Comparison of ENCODE assay signal across 8 cellular contexts in the genomic region with DNA sequence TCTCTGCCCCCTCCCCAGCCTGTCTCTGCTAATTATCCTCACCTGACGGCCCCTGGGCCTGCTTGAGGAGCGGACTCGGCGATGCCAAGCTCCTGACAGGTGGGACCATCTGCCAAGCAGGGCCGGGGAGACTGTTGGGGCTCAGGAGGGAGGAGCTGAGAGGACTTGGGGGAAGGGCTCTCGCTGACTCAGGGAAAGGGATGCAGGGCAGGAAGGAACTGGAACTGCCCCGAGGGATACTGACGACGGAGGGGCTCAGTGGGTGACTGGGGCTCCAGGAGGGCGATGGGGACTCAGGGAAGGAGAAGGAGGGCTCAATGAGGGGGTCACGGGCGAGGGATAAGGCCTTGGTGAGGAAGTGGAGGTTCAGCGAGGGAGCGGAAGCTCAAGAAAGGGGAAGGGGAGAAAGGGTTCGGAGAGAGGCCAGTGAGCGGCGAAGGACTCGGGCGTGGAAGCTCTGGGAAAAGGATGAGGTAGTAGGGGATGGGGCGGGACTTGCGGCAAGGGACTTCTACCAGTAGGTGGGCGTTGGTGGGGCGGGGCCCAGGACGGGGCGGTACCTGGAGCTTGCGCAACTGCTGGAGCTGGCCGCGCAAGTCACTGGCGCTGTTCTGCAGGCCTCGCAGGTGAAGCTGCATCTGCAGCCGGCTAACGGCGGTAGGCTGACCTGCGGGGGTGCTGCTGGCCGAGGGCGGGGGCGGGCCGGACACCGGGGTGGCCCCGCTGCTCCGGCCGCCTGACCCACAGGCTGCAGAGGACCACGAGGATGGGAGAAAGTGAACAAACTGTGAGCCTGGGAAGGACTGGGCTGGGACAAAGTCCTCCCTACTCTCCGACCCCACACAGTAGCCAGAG. TPM values are rescaled to one million over a fixed set of nuclear protein-coding genes. Genes with fewer than 3 reads are reported as not detected.
DNase-seq lines count a peak whose midpoint lies in the region; ATAC-seq, FAIRE-seq and TF ChIP-seq lines count a peak whose summit lies in the region.

No MANE protein-coding gene starts in this region.

- H3K36me3 Mint-ChIP-seq in HFFc6 (ENCODE audit: low read depth) (no peaks in the 10 kb centered on the region), T-cell (no peaks in the 10 kb centered on the region)

- no peaks in the 10 kb centered on the region for H3K9me3 ChIP-seq in DND-41 (ENCODE audit: insufficient read depth, low read length, severe bottlenecking)
- H3K9me3 ChIP-seq in iPS DF 6.9 (ENCODE audit: control insufficient read depth, insufficient read depth, low read length) = no peaks in the 10 kb centered on the region
- H3K9me3 ChIP-seq in small intestine (ENCODE audit: control insufficient read depth, low read depth) = no peaks in the 10 kb centered on the region

- H3K4me1 ChIP-seq in DND-41 (ENCODE audit: insufficient read depth, low read length) (peaks cover 34% of the 10 kb centered on the region), iPS DF 6.9 (ENCODE audit: control insufficient read depth, insufficient read depth, low read length) (peaks cover 6% of the 10 kb centered on the region), small intestine (ENCODE audit: control insufficient read depth in 2 of 2, insufficient read depth in 1 of 2, low read depth in 1 of 2, low read length in 1 of 2) (peaks cover 2% of the 10 kb centered on the region in 2 donors)

- POLR2A ChIA-PET in T-cell (lab: Charles Lee) = interaction anchor here in 1 of 2 donors (0.6 kb wide), 1 partner anchor 289 kb away, joined by 3 read pairs; no protein-coding TSS in a partner anchor

- CTCF ChIA-PET in T-cell (lab: Charles Lee) = interaction anchor here (0.5 to 3.1 kb wide), 29 partner anchors 7 to 927 kb away, joined by 3 to 26 read pairs (median 3); no protein-coding TSS in a partner anchor

- peaks cover 26% of the 10 kb centered on the region for H3K27me3 ChIP-seq in DND-41 (ENCODE audit: insufficient read depth, low read length, poor library complexity)
- peaks cover 42% of the 10 kb centered on the region for H3K27me3 ChIP-seq in iPS DF 6.9 (ENCODE audit: control insufficient read depth, insufficient read depth, low read length)
- peaks cover 7 to 38% of the 10 kb centered on the region in 2 donors for H3K27me3 ChIP-seq in small intestine (ENCODE audit: control insufficient read depth in 2 of 2, insufficient read depth in 2 of 2, low read length in 2 of 2)

- H3K27ac ChIP-seq in DND-41 (ENCODE audit: low read length) (no peak overlapping the region), iPS DF 6.9 (ENCODE audit: low read length) (no peak overlapping the region), small intestine (ENCODE audit: low read depth in 1 of 2, low read length in 1 of 2) (peak overlapping the region in 1 of 2 donors; percentile 27)

- DNase-seq in DND-41 (peak; percentile 91), HFFc6 (peak; percentile 48), NCI-H146 (lab: John Stamatoyannopoulos, UW) (peak; percentile 98), T-cell (peak; percentile 62 to 92 (median 88)), amniotic epithelial cell (ENCODE audit: low read depth) (peak; percentile 81), iPS DF 6.9 (ENCODE audit: low read depth, low spot score) (peak; percentile 90), small intestine (peak; percentile 81)

- H3K27ac Mint-ChIP-seq in HFFc6 = no peak overlapping the region
- H3K27ac Mint-ChIP-seq in T-cell = peak overlapping the region; percentile 25 to 76

- H3K4me3 ChIP-seq in DND-41 (ENCODE audit: low read depth in 1 of 2, low read length in 2 of 2) = peak overlapping the region in 1 of 2 experiments; percentile 66; a peak in 2 of 4 replicates
- peak overlapping the region; percentile 28; the same call in 1 of the 2 replicates for H3K4me3 ChIP-seq in iPS DF 6.9 (ENCODE audit: low read length)
- peak overlapping the region in 1 of 2 donors; percentile 44 for H3K4me3 ChIP-seq in small intestine (ENCODE audit: low read depth in 1 of 2, low read length in 2 of 2)

- H3K27me3 Mint-ChIP-seq in HFFc6 (ENCODE audit: insufficient read depth) (peaks cover 21% of the 10 kb centered on the region), T-cell (peaks cover 24 to 40% of the 10 kb centered on the region in 2 donors)

- no peak for FAIRE-seq in small intestine (lab: Jason Lieb, UNC)

- TF ChIP-seq CTCF in DND-41 (IDR thresholded peaks at IDR 0.05; ENCODE audit: borderline replicate concordance, extremely low read depth, low read length, poor library complexity, severe bottlenecking) (peak; percentile 56), HFFc6 (IDR thresholded peaks at IDR 0.05) (no peak)

- peak overlapping the region; percentile 77 for H3K4me3 Mint-ChIP-seq in HFFc6
- H3K4me3 Mint-ChIP-seq in T-cell = peak overlapping the region; percentile 90 to 96 (median 90)

- H3K9ac ChIP-seq in DND-41 (ENCODE audit: low read depth, low read length) = peak overlapping the region; percentile 50; the same call in 1 of the 2 replicates

- peaks cover 22% of the 10 kb centered on the region; the same call in 1 of the 2 replicates for H4K20me1 ChIP-seq in DND-41 (ENCODE audit: insufficient read depth, low read length)

- H3K4me2 ChIP-seq in DND-41 (ENCODE audit: insufficient read depth, low read length) = peak overlapping the region; percentile 95

- H2AFZ ChIP-seq in DND-41 (ENCODE audit: low read depth, low read length) = peak overlapping the region; percentile 87

- no CpG with 5 or more reads among the region's 44 CpGs for WGBS in iPS DF 6.9 (ENCODE audit: insufficient coverage, insufficient read length)
- 2% methylated on average over 32 to 44 of the region's 44 CpGs for WGBS in small intestine, 3 donors

- H3K9me3 Mint-ChIP-seq in HFFc6 (no peaks in the 10 kb centered on the region), T-cell (no peaks in the 10 kb centered on the region)

- H3K79me2 ChIP-seq in DND-41 (ENCODE audit: insufficient read depth, low read length) = no peaks in the 10 kb centered on the region

- H3K36me3 ChIP-seq in DND-41 (ENCODE audit: insufficient read depth, low read length) (no peaks in the 10 kb centered on the region), iPS DF 6.9 (ENCODE audit: control insufficient read depth, insufficient read depth, low read length) (no peaks in the 10 kb centered on the region; the same call in 1 of the 2 replicates), small intestine (ENCODE audit: control insufficient read depth in 2 of 2, insufficient read depth in 2 of 2, low read length in 2 of 2) (no peaks in the 10 kb centered on the region)

- H3K4me1 Mint-ChIP-seq in HFFc6 (ENCODE audit: low read depth) (peaks cover 10% of the 10 kb centered on the region), T-cell (peaks cover 31 to 46% (median 38%) of the 10 kb centered on the region in 3 donors)

- ATAC-seq in DND-41 (ENCODE audit: insufficient read depth, low read depth) = peak; percentile 79
- peak; percentile 76 to 87 (median 80) for ATAC-seq in T-cell (replicated peaks in 1 of 4)
- ATAC-seq in GM18870 (IDR thresholded peaks at IDR 0.05; ENCODE audit: unreplicated experiment) = no peak

RNA-seq across cellular contexts. Expression of gene SRCIN1, which starts 46.5 kb away (rescaled TPM):
- total RNA-seq in HFFc6 (2021; fragmentation: NEBNext Ultra II Directional; extraction: Animal tissue kit (Norgen Biotek cat#: 25700)) = not detected
- under 1 TPM in 4 of 5 donors, not detected in 1; 0.13 to 0.85 (median 0.28) TPM for total RNA-seq in T-cell
- polyA plus RNA-seq in small intestine = 1 to 10 TPM in 1 of 3 donors, under 1 TPM in 2; 0.45 to 1.4 (median 0.54) TPM

Comparison
In these comparisons a context has a peak if more than half of its experiments do, and no peak if none do; other contexts are left out.
1. DNase-seq: peak in every context shown above with its lines; median percentile 98 in NCI-H146; 91 in DND-41; 90 in iPS DF 6.9; 88 in T-cell; 81 in amniotic epithelial cell; 81 in small intestine; 48 in HFFc6.